In the genomic region with DNA sequence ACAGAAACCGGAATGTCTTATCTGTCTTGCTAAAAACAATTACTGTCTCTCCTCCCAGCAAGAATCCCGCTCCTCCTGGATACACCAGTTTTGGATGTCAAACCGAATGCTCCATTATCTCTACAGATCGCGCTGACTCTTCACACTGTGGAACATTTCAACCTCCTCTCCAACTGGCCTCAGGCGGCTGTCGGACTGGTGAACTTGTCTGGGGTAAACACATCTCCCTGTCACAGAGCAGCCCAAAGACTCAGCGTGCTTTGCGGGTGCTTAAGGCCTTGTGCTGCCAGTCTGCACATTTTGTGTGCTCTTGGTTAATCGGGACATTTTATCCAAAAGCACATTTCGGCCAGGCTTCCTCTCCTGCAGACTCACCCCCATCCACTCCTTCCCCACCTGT, we compare ENCODE assay signal across 10 cellular contexts.
DNase-seq lines count a peak whose midpoint lies in the region; TF ChIP-seq lines count a peak whose summit lies in the region.
"Had no signal": no experiment of that assay in that cellular context is flagged by ENCODE, and none has a peak within 500 bp of the region (broad histone marks: within the 10 kb centered on the region; RNA-seq: fewer than 3 reads in every experiment).

No MANE protein-coding gene starts in this region.

- WGBS in thymus: 79% methylated on average over 11 of the region's 11 CpGs

- intact Hi-C loops in breast epithelium (cut with DNase I; ENCODE audit: low total_unique reads) (loop anchor here (5.0 kb wide), 1 partner anchor 867 kb away; no protein-coding TSS in a partner anchor), MCF 10A (cut with micrococcal nuclease) (no loop called here), head of caudate nucleus (cut with DNase I) (no loop called here)

- no peaks in the 10 kb centered on the region for H3K36me3 ChIP-seq in breast epithelium
- H3K36me3 ChIP-seq in thymus (ENCODE audit: control insufficient read depth, insufficient read depth): no peaks in the 10 kb centered on the region

- H3K9me3 ChIP-seq in breast epithelium: no peaks in the 10 kb centered on the region
- H3K9me3 ChIP-seq in thymus (ENCODE audit: control insufficient read depth): no peaks in the 10 kb centered on the region

- no TSS peak for BruUV-seq in MCF 10A (replicated peaks; lab: Mats Ljungman, UMichigan)

- CTCF ChIA-PET in MCF 10A (lab: Yijun Ruan, JAX): interaction anchor here (0.6 kb wide), 1 partner anchor 1602 kb away, joined by 3 read pairs; no protein-coding TSS in a partner anchor
- CTCF ChIA-PET in activated CD4-positive, alpha-beta memory T cell treated with anti-CD3 and anti-CD28 coated beads, Interleukin-2, amount 10 ng/mL, durations not matched to agents 7 days and 5 days (lab: Charles Lee): interaction anchor here (1.0 to 8.9 kb wide), 9 partner anchors 10 to 151 kb away, joined by 3 to 80 read pairs (median 6); no protein-coding TSS in a partner anchor

- H3K27ac ChIP-seq in breast epithelium: peak overlapping the region; percentile 65 to 68
- peak overlapping the region; percentile 84 for H3K27ac ChIP-seq in thymus (ENCODE audit: low read depth)

- H3K36me3 Mint-ChIP-seq in MCF 10A (ENCODE audit: insufficient read depth, unreplicated experiment): no peaks in the 10 kb centered on the region
- peaks cover 4% of the 10 kb centered on the region for H3K36me3 Mint-ChIP-seq in activated CD4-positive, alpha-beta memory T cell treated with anti-CD3 and anti-CD28 coated beads, Interleukin-2, amount 10 ng/mL, durations not matched to agents 7 days and 5 days (ENCODE audit: low read depth)

- TF ChIP-seq CTCF in breast epithelium (IDR thresholded peaks at IDR 0.05): no peak
- TF ChIP-seq CTCF in MCF 10A (IDR thresholded peaks at IDR 0.05; ENCODE audit: unreplicated experiment): no peak

- H3K4me3 ChIP-seq in breast epithelium (no peak overlapping the region), thymus (ENCODE audit: low read length) (peak overlapping the region; percentile 21)

- POLR2A ChIA-PET in MCF 10A (lab: Yijun Ruan, JAX): interaction anchor here (0.6 kb wide), 1 partner anchor 215 kb away, joined by 3 read pairs; no protein-coding TSS in a partner anchor
- POLR2A ChIA-PET in activated CD4-positive, alpha-beta memory T cell treated with anti-CD3 and anti-CD28 coated beads, Interleukin-2, amount 10 ng/mL, durations not matched to agents 7 days and 5 days (lab: Charles Lee): interaction anchor here (0.8 to 2.3 kb wide), 10 partner anchors 35 to 403 kb away, joined by 3 to 11 read pairs (median 3); a partner anchor contains a TSS

- TF ChIP-seq POLR2A in breast epithelium (IDR thresholded peaks at IDR 0.05): no peak

- H3K4me1 Mint-ChIP-seq in MCF 10A (ENCODE audit: insufficient read depth, unreplicated experiment): no peaks in the 10 kb centered on the region
- H3K4me1 Mint-ChIP-seq in activated CD4-positive, alpha-beta memory T cell treated with anti-CD3 and anti-CD28 coated beads, Interleukin-2, amount 10 ng/mL, durations not matched to agents 7 days and 5 days: peaks cover 79% of the 10 kb centered on the region

- H3K4me1 ChIP-seq in breast epithelium: no peaks in the 10 kb centered on the region
- peaks cover 23% of the 10 kb centered on the region for H3K4me1 ChIP-seq in thymus (ENCODE audit: control insufficient read depth, insufficient read depth, low read length)

- no peak overlapping the region for H3K4me3 Mint-ChIP-seq in MCF 10A (ENCODE audit: unreplicated experiment)
- H3K4me3 Mint-ChIP-seq in activated CD4-positive, alpha-beta memory T cell treated with anti-CD3 and anti-CD28 coated beads, Interleukin-2, amount 10 ng/mL, durations not matched to agents 7 days and 5 days: peak overlapping the region; percentile 64

- H3K27me3 Mint-ChIP-seq in MCF 10A (ENCODE audit: insufficient read depth, unreplicated experiment): peaks cover 37% of the 10 kb centered on the region
- H3K27me3 Mint-ChIP-seq in activated CD4-positive, alpha-beta memory T cell treated with anti-CD3 and anti-CD28 coated beads, Interleukin-2, amount 10 ng/mL, durations not matched to agents 7 days and 5 days: peaks cover 8% of the 10 kb centered on the region

- DNase-seq in breast epithelium (ENCODE audit: low spot score in 2 of 2): peak in 1 of 2 donors; percentile 77
- DNase-seq in MCF 10A (ENCODE audit: unreplicated experiment): no peak
- DNase-seq in activated CD4-positive, alpha-beta memory T cell treated with anti-CD3 and anti-CD28 coated beads, Interleukin-2, amount 10 ng/mL, durations not matched to agents 7 days and 5 days: peak; percentile 38
- DNase-seq in islet precursor cell: peak; percentile 87
- no peak for DNase-seq in HPDE6-E6E7 (ENCODE audit: extremely low spot score)
- no peak for DNase-seq in head of caudate nucleus
- DNase-seq in HUDEP-2 (lab: John Stamatoyannopoulos, UW; ENCODE audit: unreplicated experiment in 76 of 76): no peak
- DNase-seq: anterior cingulate cortex, NCI-H1105 had no signal

- no peaks in the 10 kb centered on the region for H3K9me3 Mint-ChIP-seq in MCF 10A (ENCODE audit: unreplicated experiment)
- no peaks in the 10 kb centered on the region for H3K9me3 Mint-ChIP-seq in activated CD4-positive, alpha-beta memory T cell treated with anti-CD3 and anti-CD28 coated beads, Interleukin-2, amount 10 ng/mL, durations not matched to agents 7 days and 5 days

- H3K27me3 ChIP-seq in breast epithelium (no peaks in the 10 kb centered on the region), thymus (ENCODE audit: control insufficient read depth, insufficient read depth) (no peaks in the 10 kb centered on the region)

- no peak overlapping the region for H3K27ac Mint-ChIP-seq in MCF 10A (ENCODE audit: low read depth, unreplicated experiment)
- H3K27ac Mint-ChIP-seq in activated CD4-positive, alpha-beta memory T cell treated with anti-CD3 and anti-CD28 coated beads, Interleukin-2, amount 10 ng/mL, durations not matched to agents 7 days and 5 days: peak overlapping the region; percentile 80

Comparison
In these comparisons a context has a peak if more than half of its experiments do, and no peak if none do; other contexts are left out.
1. DNase-seq: peak in activated CD4-positive, alpha-beta memory T cell treated with anti-CD3 and anti-CD28 coated beads, Interleukin-2, amount 10 ng/mL, durations not matched to agents 7 days and 5 days (single experiment) and islet precursor cell (single experiment); none in MCF 10A (single experiment), HPDE6-E6E7 (single experiment), head of caudate nucleus (0 of 42) and HUDEP-2 (0 of 76).